In the genomic region with DNA sequence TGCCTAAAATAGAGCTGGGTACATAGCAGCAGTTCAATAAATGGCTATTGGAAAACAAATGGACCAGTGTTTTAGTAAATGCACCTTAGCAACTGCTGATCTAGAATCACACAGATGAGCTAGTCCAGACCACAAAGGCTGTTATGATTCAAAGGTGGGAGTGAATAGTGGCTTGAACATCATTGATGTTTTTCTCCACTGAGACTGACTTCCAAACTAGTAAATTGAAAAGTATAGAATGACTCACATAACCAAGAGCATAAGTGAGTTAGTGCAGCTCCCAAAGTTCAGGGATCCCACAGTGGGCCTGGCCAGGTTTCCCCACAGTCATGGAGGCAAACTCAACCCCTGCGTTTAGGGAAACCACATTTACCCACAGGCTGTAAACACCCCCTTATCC, we compare ENCODE assay signal across 17 cellular contexts.
DNase-seq lines count a peak whose midpoint lies in the region; ATAC-seq lines count a peak whose summit lies in the region.
"Had no signal": no experiment of that assay in that cellular context is flagged by ENCODE, and none has a peak within 500 bp of the region (broad histone marks: within the 10 kb centered on the region; RNA-seq: fewer than 3 reads in every experiment).

No MANE protein-coding gene starts in this region.

- ATAC-seq in activated naive CD4-positive, alpha-beta T cell treated with anti-CD3 and anti-CD28 coated beads, Interleukin-2, amount 50 U/mL, for 72 hours: peak; percentile 73 to 99
- ATAC-seq in stimulated activated effector memory CD8-positive, alpha-beta T cell treated with anti-CD3 and anti-CD28 coated beads, Interleukin-12 subunit alpha, Interleukin-12 subunit beta, amount 100 ng/mL, for 72 hours: peak; percentile 86
- no peak for ATAC-seq in T-cell (replicated peaks in 1 of 4)

- H3K9me3 Mint-ChIP-seq in activated CD4-positive, alpha-beta T cell treated with anti-CD3 and anti-CD28 coated beads, Interleukin-2, amount 10 ng/mL, durations not matched to agents 24 days and 14 days: no peaks in the 10 kb centered on the region
- H3K9me3 Mint-ChIP-seq in activated naive CD4-positive, alpha-beta T cell treated with anti-CD3 and anti-CD28 coated beads, Interleukin-2, amount 50 U/mL, for 72 hours: no peaks in the 10 kb centered on the region
- no peaks in the 10 kb centered on the region for H3K9me3 Mint-ChIP-seq in stimulated activated effector memory CD8-positive, alpha-beta T cell treated with anti-CD3 and anti-CD28 coated beads, Interleukin-12 subunit alpha, Interleukin-12 subunit beta, amount 100 ng/mL, for 72 hours
- no peaks in the 10 kb centered on the region for H3K9me3 Mint-ChIP-seq in T-cell

- peaks cover 22% of the 10 kb centered on the region for H3K27me3 Mint-ChIP-seq in activated CD4-positive, alpha-beta T cell treated with anti-CD3 and anti-CD28 coated beads, Interleukin-2, amount 10 ng/mL, durations not matched to agents 24 days and 14 days
- H3K27me3 Mint-ChIP-seq in T-cell: peaks cover 10 to 19% of the 10 kb centered on the region in 2 donors

- H3K4me3 Mint-ChIP-seq in activated CD4-positive, alpha-beta T cell treated with anti-CD3 and anti-CD28 coated beads, Interleukin-2, amount 10 ng/mL, durations not matched to agents 24 days and 14 days: no peak overlapping the region
- no peak overlapping the region for H3K4me3 Mint-ChIP-seq in stimulated activated effector memory CD8-positive, alpha-beta T cell treated with anti-CD3 and anti-CD28 coated beads, Interleukin-12 subunit alpha, Interleukin-12 subunit beta, amount 100 ng/mL, for 72 hours
- H3K4me3 Mint-ChIP-seq in T-cell: no peak overlapping the region
- H3K4me3 Mint-ChIP-seq: CD14-positive monocyte had no signal

- intact Hi-C loops in activated CD4-positive, alpha-beta T cell treated with anti-CD3 and anti-CD28 coated beads, Interleukin-2, amount 10 ng/mL, durations not matched to agents 24 days and 14 days (cut with micrococcal nuclease): no loop called here

- peak; percentile 47 for DNase-seq in activated CD4-positive, alpha-beta T cell treated with anti-CD3 and anti-CD28 coated beads, Interleukin-2, amount 10 ng/mL, durations not matched to agents 24 days and 14 days
- DNase-seq in activated CD4-positive, alpha-beta T cell treated with anti-CD3 and anti-CD28 coated beads for 48 hours: no peak
- peak in 1 of 2 donors; percentile 24 for DNase-seq in activated naive CD4-positive, alpha-beta T cell treated with anti-CD3 and anti-CD28 coated beads, Interleukin-2, amount 50 U/mL, for 72 hours (ENCODE audit: low spot score in 2 of 2)
- DNase-seq in activated naive CD4-positive, alpha-beta T cell (lab: John Stamatoyannopoulos, UW): no peak
- DNase-seq in SW480 (ENCODE audit: low spot score) (peak; percentile 20), T-cell (no peak), medulla oblongata (ENCODE audit: extremely low spot score) (no peak)
- DNase-seq in stimulated activated effector memory CD8-positive, alpha-beta T cell treated with anti-CD3 and anti-CD28 coated beads, Interleukin-12 subunit alpha, Interleukin-12 subunit beta, amount 100 ng/mL, for 72 hours (ENCODE audit: low spot score in 2 of 2): peak in 1 of 2 donors; percentile 50
- DNase-seq: 8988T, DMS79, NCI-H1417, NCI-H187, NCI-H2227 treated with DMSO at 0.1 percent for 48 hours, NCI-H510A treated with DMSO at 0.1 percent for 48 hours, NCI-H82, OCI-M1 had no signal

- CTCF ChIA-PET in T-cell (lab: Charles Lee): no interaction called here

- no peaks in the 10 kb centered on the region for H3K4me1 Mint-ChIP-seq in activated CD4-positive, alpha-beta T cell treated with anti-CD3 and anti-CD28 coated beads, Interleukin-2, amount 10 ng/mL, durations not matched to agents 24 days and 14 days
- no peaks in the 10 kb centered on the region for H3K4me1 Mint-ChIP-seq in stimulated activated effector memory CD8-positive, alpha-beta T cell treated with anti-CD3 and anti-CD28 coated beads, Interleukin-12 subunit alpha, Interleukin-12 subunit beta, amount 100 ng/mL, for 72 hours
- no peaks in the 10 kb centered on the region for H3K4me1 Mint-ChIP-seq in T-cell
- H3K4me1 Mint-ChIP-seq: CD14-positive monocyte had no signal

- POLR2A ChIA-PET in T-cell (lab: Charles Lee): no interaction called here

- no peaks in the 10 kb centered on the region for H3K36me3 Mint-ChIP-seq in activated CD4-positive, alpha-beta T cell treated with anti-CD3 and anti-CD28 coated beads, Interleukin-2, amount 10 ng/mL, durations not matched to agents 24 days and 14 days (ENCODE audit: low read depth)
- no peaks in the 10 kb centered on the region for H3K36me3 Mint-ChIP-seq in activated naive CD4-positive, alpha-beta T cell treated with anti-CD3 and anti-CD28 coated beads, Interleukin-2, amount 50 U/mL, for 72 hours
- no peaks in the 10 kb centered on the region for H3K36me3 Mint-ChIP-seq in stimulated activated effector memory CD8-positive, alpha-beta T cell treated with anti-CD3 and anti-CD28 coated beads, Interleukin-12 subunit alpha, Interleukin-12 subunit beta, amount 100 ng/mL, for 72 hours
- no peaks in the 10 kb centered on the region for H3K36me3 Mint-ChIP-seq in T-cell
- H3K36me3 Mint-ChIP-seq: CD14-positive monocyte had no signal

- no peak overlapping the region for H3K27ac Mint-ChIP-seq in activated CD4-positive, alpha-beta T cell treated with anti-CD3 and anti-CD28 coated beads, Interleukin-2, amount 10 ng/mL, durations not matched to agents 24 days and 14 days
- H3K27ac Mint-ChIP-seq in activated naive CD4-positive, alpha-beta T cell treated with anti-CD3 and anti-CD28 coated beads, Interleukin-2, amount 50 U/mL, for 72 hours: no peak overlapping the region
- no peak overlapping the region for H3K27ac Mint-ChIP-seq in stimulated activated effector memory CD8-positive, alpha-beta T cell treated with anti-CD3 and anti-CD28 coated beads, Interleukin-12 subunit alpha, Interleukin-12 subunit beta, amount 100 ng/mL, for 72 hours
- H3K27ac Mint-ChIP-seq in T-cell: no peak overlapping the region
- H3K27ac Mint-ChIP-seq: CD14-positive monocyte had no signal

Comparison
In these comparisons a context has a peak if more than half of its experiments do, and no peak if none do; other contexts are left out.
1. DNase-seq: peak in activated CD4-positive, alpha-beta T cell treated with anti-CD3 and anti-CD28 coated beads, Interleukin-2, amount 10 ng/mL, durations not matched to agents 24 days and 14 days (single experiment) and SW480 (single experiment); none in activated CD4-positive, alpha-beta T cell treated with anti-CD3 and anti-CD28 coated beads for 48 hours (single experiment), activated naive CD4-positive, alpha-beta T cell (0 of 4), T-cell (0 of 34) and medulla oblongata (single experiment).
2. ATAC-seq: peak in activated naive CD4-positive, alpha-beta T cell treated with anti-CD3 and anti-CD28 coated beads, Interleukin-2, amount 50 U/mL, for 72 hours (2 of 2) and stimulated activated effector memory CD8-positive, alpha-beta T cell treated with anti-CD3 and anti-CD28 coated beads, Interleukin-12 subunit alpha, Interleukin-12 subunit beta, amount 100 ng/mL, for 72 hours (single experiment); none in T-cell (0 of 4).